Comparison of ENCODE assay signal across 3 cellular contexts in the genomic region with DNA sequence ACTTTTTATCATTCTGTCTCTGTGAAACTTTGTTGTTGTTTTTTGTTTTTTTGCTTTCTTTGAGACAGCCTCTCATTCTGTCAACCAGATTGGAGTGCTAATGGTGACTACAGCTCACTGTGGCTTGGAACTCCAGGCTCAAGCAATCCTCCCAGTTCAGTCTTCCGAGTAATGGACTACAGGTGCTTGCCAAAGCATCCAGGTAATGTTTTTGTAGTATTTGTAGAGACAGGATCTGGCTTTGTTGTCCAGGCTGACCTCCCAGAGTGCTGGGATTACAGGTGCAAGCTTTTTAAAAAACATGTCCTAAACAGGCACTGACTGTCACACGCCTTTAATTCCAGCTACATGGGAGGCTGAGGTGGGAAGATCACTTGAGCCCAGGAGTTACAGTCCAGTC.
"Had no signal": no experiment of that assay in that cellular context is flagged by ENCODE, and none has a peak within 500 bp of the region (broad histone marks: within the 10 kb centered on the region; RNA-seq: fewer than 3 reads in every experiment).

No MANE protein-coding gene starts in this region.

- DNase-seq: GDM1, GF-D8 had no signal

- ATAC-seq: GM12878 had no signal

- H3K4me3 ChIP-seq: GM12878 had no signal
